15 cellular contexts compared by ENCODE assay signal in genomic region chr7:924042-924441, GRCh38. TPM values are rescaled to one million over a fixed set of nuclear protein-coding genes. Genes with fewer than 3 reads are reported as not detected.
DNase-seq lines count a peak whose midpoint lies in the region; ATAC-seq, FAIRE-seq and TF ChIP-seq lines count a peak whose summit lies in the region.
"Not testable (repeated sequence)": the region's sequence is repeated elsewhere in the genome, so short reads cannot be mapped to it uniquely, and the experiment has no call there.
"Had no signal": no experiment of that assay in that cellular context is flagged by ENCODE, and none has a peak within 500 bp of the region (broad histone marks: within the 10 kb centered on the region; RNA-seq: fewer than 3 reads in every experiment).

No MANE protein-coding gene starts in this region.

- not testable (repeated sequence) for H3K9me3 ChIP-seq in DND-41 (ENCODE audit: insufficient read depth, low read length, severe bottlenecking); OCI-LY3 (ENCODE audit: insufficient read depth, low read length); kidney (ENCODE audit: control insufficient read depth in 1 of 2, low read length in 2 of 2); naive thymus-derived CD4-positive, alpha-beta T cell (ENCODE audit: control insufficient read depth in 2 of 3, low read length in 3 of 3)

- H3K27me3 Mint-ChIP-seq in effector memory CD8-positive, alpha-beta T cell; naive thymus-derived CD4-positive, alpha-beta T cell: not testable (repeated sequence)

- CTCF ChIA-PET in naive thymus-derived CD4-positive, alpha-beta T cell (lab: Charles Lee): interaction anchor here (1.1 kb wide), 1 partner anchor 14 kb away, joined by 13 read pairs; no protein-coding TSS in a partner anchor

- peak overlapping the region; percentile 84 to 91 for H3K4me3 Mint-ChIP-seq in effector memory CD8-positive, alpha-beta T cell
- H3K4me3 Mint-ChIP-seq in naive thymus-derived CD4-positive, alpha-beta T cell: peak overlapping the region in 1 of 10 donors; percentile 67

- not testable (repeated sequence) for TF ChIP-seq CTCF in DND-41 (IDR thresholded peaks at IDR 0.05; ENCODE audit: borderline replicate concordance, extremely low read depth, low read length, poor library complexity, severe bottlenecking); OCI-LY3 (IDR thresholded peaks at IDR 0.05; ENCODE audit: low read depth, low read length); kidney (IDR thresholded peaks at IDR 0.05; ENCODE audit: borderline replicate concordance, extremely low read depth, insufficient read depth)

- H3K4me3 ChIP-seq in DND-41 (ENCODE audit: low read depth in 1 of 2, low read length in 2 of 2); kidney (ENCODE audit: low read length in 2 of 2): not testable (repeated sequence)
- peak overlapping the region; percentile 77 for H3K4me3 ChIP-seq in OCI-LY3 (ENCODE audit: low read length)
- peak overlapping the region; percentile 84 for H3K4me3 ChIP-seq in naive thymus-derived CD4-positive, alpha-beta T cell (ENCODE audit: low read length)

- not testable (repeated sequence) for FAIRE-seq in kidney (lab: Jason Lieb, UNC)

- H4K20me1 ChIP-seq in DND-41 (ENCODE audit: insufficient read depth, low read length); OCI-LY3 (ENCODE audit: insufficient read depth, low read length): not testable (repeated sequence)

- intact Hi-C loops in kidney (cut with DNase I): not testable (repeated sequence)
- intact Hi-C loops in naive thymus-derived CD4-positive, alpha-beta T cell (cut with micrococcal nuclease): loop anchor here (5.0 kb wide), 5 partner anchors 92 to 777 kb away; partner anchors contain the start of genes GPR146 (in 2 of the 2) and SUN1 (in 1 of the 2)

- not testable (repeated sequence) for H3K27me3 ChIP-seq in DND-41 (ENCODE audit: insufficient read depth, low read length, poor library complexity); naive thymus-derived CD4-positive, alpha-beta T cell (ENCODE audit: control insufficient read depth in 2 of 2, insufficient read depth in 2 of 2, low read length in 2 of 2)
- peaks cover 46% of the 10 kb centered on the region for H3K27me3 ChIP-seq in OCI-LY3 (ENCODE audit: low read depth, low read length)

- not testable (repeated sequence) for H3K36me3 ChIP-seq in DND-41 (ENCODE audit: insufficient read depth, low read length); OCI-LY3 (replicated peaks; ENCODE audit: low read depth, low read length); kidney (ENCODE audit: control insufficient read depth in 1 of 2, insufficient read depth in 2 of 2, low read length in 2 of 2); naive thymus-derived CD4-positive, alpha-beta T cell (ENCODE audit: control insufficient read depth in 2 of 3, insufficient read depth in 3 of 3, low read length in 3 of 3)

- peaks cover 30% of the 10 kb centered on the region for H3K36me3 Mint-ChIP-seq in effector memory CD8-positive, alpha-beta T cell (ENCODE audit: insufficient read depth)
- H3K36me3 Mint-ChIP-seq in naive thymus-derived CD4-positive, alpha-beta T cell: not testable (repeated sequence)

- peaks cover 20% of the 10 kb centered on the region for H3K4me1 ChIP-seq in DND-41 (ENCODE audit: insufficient read depth, low read length)
- H3K4me1 ChIP-seq in OCI-LY3 (ENCODE audit: low read length): peaks cover 58% of the 10 kb centered on the region
- not testable (repeated sequence) for H3K4me1 ChIP-seq in kidney (ENCODE audit: control insufficient read depth in 1 of 2, insufficient read depth in 1 of 2, low read depth in 1 of 2, low read length in 2 of 2)
- H3K4me1 ChIP-seq in naive thymus-derived CD4-positive, alpha-beta T cell (ENCODE audit: control insufficient read depth in 2 of 2, insufficient read depth in 2 of 2, low read length in 2 of 2): peaks cover 30% of the 10 kb centered on the region in 2 donors

- not testable (repeated sequence) for DNase-seq in DND-41; effector memory CD8-positive, alpha-beta T cell; naive thymus-derived CD4-positive, alpha-beta T cell
- DNase-seq in activated CD8-positive, alpha-beta memory T cell treated with anti-CD3 and anti-CD28 coated beads, Interleukin-2, amount 50 U/mL, for 48 hours: peak; percentile 50
- DNase-seq in kidney: peak; percentile 71
- DNase-seq in stimulated activated CD4-positive, alpha-beta T cell treated with anti-CD3 and anti-CD28 coated beads, Interleukin-1b, Interleukin-23, amount 100 ng/mL, for 48 hours: peak; percentile 0

- ATAC-seq in DND-41 (ENCODE audit: insufficient read depth, low read depth); effector memory CD8-positive, alpha-beta T cell (replicated peaks); naive thymus-derived CD4-positive, alpha-beta T cell: not testable (repeated sequence)

- 0 out of 2 replicates have a peak overlapping the region, but pooled peaks have one; percentile 73 for H3K4me2 ChIP-seq in DND-41 (ENCODE audit: insufficient read depth, low read length)
- H3K4me2 ChIP-seq in OCI-LY3 (ENCODE audit: low read length): peak overlapping the region; percentile 85

- H3K9ac ChIP-seq in DND-41 (ENCODE audit: low read depth, low read length); kidney (ENCODE audit: low read length in 2 of 2): not testable (repeated sequence)
- peak overlapping the region; percentile 36; the same call in 1 of the 2 replicates for H3K9ac ChIP-seq in OCI-LY3 (ENCODE audit: low read length)

- peak overlapping the region; percentile 92 to 96 for H3K27ac Mint-ChIP-seq in effector memory CD8-positive, alpha-beta T cell
- peak overlapping the region in 2 of 9 donors; percentile 90 to 94 for H3K27ac Mint-ChIP-seq in naive thymus-derived CD4-positive, alpha-beta T cell

- H3K9me3 Mint-ChIP-seq in effector memory CD8-positive, alpha-beta T cell; naive thymus-derived CD4-positive, alpha-beta T cell: not testable (repeated sequence)

- not testable (repeated sequence) for H2AFZ ChIP-seq in DND-41 (ENCODE audit: low read depth, low read length); OCI-LY3 (ENCODE audit: low read depth, low read length)

- not testable (repeated sequence) for H3K79me2 ChIP-seq in DND-41 (ENCODE audit: insufficient read depth, low read length); OCI-LY3 (ENCODE audit: low read length)

- POLR2A ChIA-PET in naive thymus-derived CD4-positive, alpha-beta T cell (lab: Charles Lee): interaction anchor here (1.1 to 2.2 kb wide), 4 partner anchors 14 to 102 kb away, joined by 3 to 27 read pairs (median 14); partner anchors contain the start of genes COX19 and GET4

- H3K27ac ChIP-seq in DND-41 (ENCODE audit: low read length); OCI-LY3 (ENCODE audit: low read length); kidney (ENCODE audit: low read depth in 2 of 2, low read length in 2 of 2): not testable (repeated sequence)
- peak overlapping the region; percentile 84 for H3K27ac ChIP-seq in naive thymus-derived CD4-positive, alpha-beta T cell (ENCODE audit: low read depth, low read length)

- peaks cover 38 to 43% of the 10 kb centered on the region in 2 donors for H3K4me1 Mint-ChIP-seq in effector memory CD8-positive, alpha-beta T cell (ENCODE audit: low read depth in 2 of 2)
- H3K4me1 Mint-ChIP-seq in naive thymus-derived CD4-positive, alpha-beta T cell: peaks cover 19 to 39% (median 29%) of the 10 kb centered on the region in 7 donors

RNA-seq across cellular contexts. Expression of gene ADAP1, which starts 30.4 kb away (rescaled TPM):
- 48.2 TPM for total RNA-seq in kidney
- 36.4 TPM for polyA plus RNA-seq in kidney (ENCODE audit: insufficient read depth, low read depth, low replicate concordance)
- total RNA-seq in naive thymus-derived CD4-positive, alpha-beta T cell: 10 to 100 TPM in 3 of 5 experiments, 1 to 10 TPM in 2; 5.0 to 68.6 (median 17.3) TPM
- polyA plus RNA-seq in naive thymus-derived CD4-positive, alpha-beta T cell: 1 to 10 TPM; 3.8 to 5.5 TPM

RNA-seq across cellular contexts. Expression of gene GET4, which starts 47.7 kb away (rescaled TPM):
- total RNA-seq in kidney: 44.8 TPM
- 80.8 TPM for polyA plus RNA-seq in kidney (ENCODE audit: insufficient read depth, low read depth, low replicate concordance)
- total RNA-seq in naive thymus-derived CD4-positive, alpha-beta T cell: 10 to 100 TPM; 42.6 to 82.1 (median 52.6) TPM
- 10 to 100 TPM; 20.5 to 38.6 TPM for polyA plus RNA-seq in naive thymus-derived CD4-positive, alpha-beta T cell

RNA-seq across cellular contexts. Expression of gene COX19, which starts 51.3 kb away (rescaled TPM):
- 14.7 TPM for total RNA-seq in kidney
- polyA plus RNA-seq in kidney (ENCODE audit: insufficient read depth, low read depth, low replicate concordance): 4.8 TPM
- 10 to 100 TPM; 18.3 to 48.2 (median 46.1) TPM for total RNA-seq in naive thymus-derived CD4-positive, alpha-beta T cell
- polyA plus RNA-seq in naive thymus-derived CD4-positive, alpha-beta T cell: 10 to 100 TPM; 26.7 to 28.1 TPM

RNA-seq across cellular contexts. Expression of gene CYP2W1, which starts 58.9 kb away (rescaled TPM):
- total RNA-seq in kidney: 0.13 TPM
- 0.17 TPM for polyA plus RNA-seq in kidney (ENCODE audit: insufficient read depth, low read depth, low replicate concordance)
- total RNA-seq in naive thymus-derived CD4-positive, alpha-beta T cell: not detected
- polyA plus RNA-seq in naive thymus-derived CD4-positive, alpha-beta T cell: not detected
- total RNA-seq: activated T-helper 2 cell treated with anti-CD3 and anti-CD28 coated beads, Interferon-gamma antibody, Interleukin-2, Interleukin-4, amounts not matched to agents 10 μg/mL and 5 μg/mL and 100 μg/mL, durations not matched to agents 14 hours and 24 hours and 36 hours; ascending aorta; dermis blood vessel endothelial cell; gastrocnemius medialis; GM23338; HT1080; pulmonary artery endothelial cell; SJCRH30 had no signal
- polyA plus RNA-seq: GM23338 had no signal
